8 cellular contexts compared by ENCODE assay signal in the genomic region with DNA sequence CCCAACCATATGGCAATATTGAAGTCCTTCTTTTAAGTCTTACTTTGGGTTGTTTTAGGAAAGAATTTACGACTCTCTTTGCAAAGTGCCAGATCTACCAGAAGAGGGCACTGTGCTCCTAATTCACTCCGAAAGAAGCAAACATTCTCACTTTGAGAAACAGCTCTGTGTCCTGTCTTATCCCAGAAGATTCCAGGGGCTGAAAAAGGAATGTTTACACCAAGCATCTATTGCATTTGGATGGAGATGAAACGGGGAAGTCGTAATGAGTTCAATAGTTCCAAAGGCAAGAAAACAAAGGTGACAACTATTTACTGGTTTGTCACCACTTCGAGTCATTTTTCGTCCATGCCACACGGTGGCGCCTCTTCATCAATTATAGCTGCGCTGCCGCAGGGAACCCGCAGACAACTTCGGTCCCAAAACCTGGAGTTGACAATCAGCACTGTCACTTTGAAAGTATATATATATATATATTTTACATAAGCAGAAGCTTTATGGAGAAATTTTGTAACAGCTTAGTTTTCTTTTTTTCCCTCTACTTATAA.
DNase-seq lines count a peak whose midpoint lies in the region; ATAC-seq, FAIRE-seq and TF ChIP-seq lines count a peak whose summit lies in the region.

No MANE protein-coding gene starts in this region.

- no peak overlapping the region for H3K27ac ChIP-seq in GM23248
- H3K27ac ChIP-seq in Karpas-422 (ENCODE audit: low read length) = no peak overlapping the region
- no peak overlapping the region for H3K27ac ChIP-seq in RWPE2 (ENCODE audit: poor library complexity, severe bottlenecking)
- no peak overlapping the region for H3K27ac ChIP-seq in neuronal stem cell (replicated peaks; ENCODE audit: low read length)

- H3K9me3 ChIP-seq in GM23248 (ENCODE audit: low read depth) = no peaks in the 10 kb centered on the region
- H3K9me3 ChIP-seq in Karpas-422 (ENCODE audit: low read length) = no peaks in the 10 kb centered on the region
- H3K9me3 ChIP-seq in RWPE2 (ENCODE audit: severe bottlenecking) = no peaks in the 10 kb centered on the region
- no peaks in the 10 kb centered on the region for H3K9me3 ChIP-seq in neuronal stem cell (replicated peaks in 1 of 2; ENCODE audit: control insufficient read depth in 2 of 2, insufficient read depth in 1 of 2, low read depth in 1 of 2, low read length in 2 of 2)

- no peak overlapping the region for H3K4ac ChIP-seq in neuronal stem cell (ENCODE audit: low read length)

- H3K9me2 ChIP-seq in GM23248 (ENCODE audit: insufficient read depth) = no peaks in the 10 kb centered on the region
- no peaks in the 10 kb centered on the region for H3K9me2 ChIP-seq in Karpas-422 (replicated peaks; ENCODE audit: insufficient read depth, low read length)

- peak overlapping the region; percentile 96 for H2AFZ ChIP-seq in GM23248
- H2AFZ ChIP-seq in Karpas-422 (ENCODE audit: low read length) = peak overlapping the region; percentile 93; the same call in 1 of the 2 replicates
- peak overlapping the region; percentile 93 for H2AFZ ChIP-seq in neuronal stem cell (ENCODE audit: low read length)

- WGBS in GM23248 (ENCODE audit: low coverage in 1 of 2, low lambda C conversion rate in 2 of 2, missing lambda C conversion rate in 2 of 2), 2 experiments = 0 to 1% methylated on average over 12 of the region's 12 CpGs
- WGBS in neuronal stem cell (ENCODE audit: extremely low coverage in 2 of 2, insufficient read length in 2 of 2, insufficient replicate concordance in 1 of 2), 2 donors = no CpG with 5 or more reads among the region's 12 CpGs

- in situ Hi-C loops in GM23248 (cut with MboI) = loop anchor here (25.0 kb wide), 1 partner anchor 533 kb away; a partner anchor contains a TSS

- H3F3A ChIP-seq in GM23248 (ENCODE audit: insufficient read depth) = no peaks in the 10 kb centered on the region

- peak; percentile 98 for TF ChIP-seq CTCF in RWPE2 (IDR thresholded peaks at IDR 0.05; ENCODE audit: poor library complexity, severe bottlenecking)

- H2BK12ac ChIP-seq in neuronal stem cell (ENCODE audit: low read length) = no peak overlapping the region

- H2BK5ac ChIP-seq in neuronal stem cell (ENCODE audit: low read length) = no peak overlapping the region

- H3K36me3 ChIP-seq in GM23248 (ENCODE audit: low read depth) = no peaks in the 10 kb centered on the region
- H3K36me3 ChIP-seq in Karpas-422 (ENCODE audit: insufficient read depth, low read length) = no peaks in the 10 kb centered on the region
- H3K36me3 ChIP-seq in RWPE2 (ENCODE audit: low read depth) = no peaks in the 10 kb centered on the region
- no peaks in the 10 kb centered on the region for H3K36me3 ChIP-seq in neuronal stem cell (replicated peaks in 1 of 2; ENCODE audit: control insufficient read depth in 2 of 2, insufficient read depth in 2 of 2, low read length in 2 of 2)

- no peak overlapping the region for H4K91ac ChIP-seq in neuronal stem cell (ENCODE audit: low read depth, low read length, poor library complexity)

- H3K4me1 ChIP-seq in GM23248 (ENCODE audit: insufficient read depth) (no peaks in the 10 kb centered on the region), Karpas-422 (ENCODE audit: low read length) (0 out of 2 replicates have a peak, but pooled peaks cover 3% of the 10 kb centered on the region), RWPE2 (ENCODE audit: insufficient read depth, poor library complexity, severe bottlenecking) (no peaks in the 10 kb centered on the region), neuronal stem cell (ENCODE audit: control insufficient read depth in 2 of 2, insufficient read depth in 1 of 2, low read depth in 1 of 2, low read length in 2 of 2) (peaks cover 0 to 4% of the 10 kb centered on the region in 2 donors)

- no peaks in the 10 kb centered on the region for H3K79me1 ChIP-seq in neuronal stem cell (ENCODE audit: low read depth, low read length)

- ATAC-seq in RWPE2 (ENCODE audit: low read depth) = peak; percentile 44; the same call in 2 of the 3 replicates

- no peak overlapping the region for H3K18ac ChIP-seq in neuronal stem cell (ENCODE audit: low read length)

- H3K79me2 ChIP-seq in GM23248 (ENCODE audit: insufficient read depth) (no peaks in the 10 kb centered on the region), Karpas-422 (ENCODE audit: low read length) (no peaks in the 10 kb centered on the region)

- peak overlapping the region; percentile 83 for H3K4me3 ChIP-seq in GM23248
- H3K4me3 ChIP-seq in Karpas-422 (ENCODE audit: low read length) = peak overlapping the region; percentile 55; the same call in 1 of the 2 replicates
- peak overlapping the region; percentile 29 for H3K4me3 ChIP-seq in RWPE2 (ENCODE audit: severe bottlenecking)
- peak overlapping the region; percentile 50 to 78 for H3K4me3 ChIP-seq in neuronal stem cell (ENCODE audit: low read length in 2 of 2)

- peak overlapping the region; percentile 90 for H3K4me2 ChIP-seq in GM23248 (ENCODE audit: unreplicated experiment)
- H3K4me2 ChIP-seq in Karpas-422 (ENCODE audit: low read depth, low read length, poor library complexity, severe bottlenecking) = peak overlapping the region; percentile 73
- H3K4me2 ChIP-seq in neuronal stem cell (ENCODE audit: insufficient read depth, low read length, poor library complexity, severe bottlenecking) = peak overlapping the region; percentile 52

- no peak overlapping the region for H2BK15ac ChIP-seq in neuronal stem cell (ENCODE audit: low read length)

- H4K20me1 ChIP-seq in GM23248 (ENCODE audit: insufficient read depth) (no peaks in the 10 kb centered on the region), Karpas-422 (ENCODE audit: insufficient read depth, low read depth, low read length) (no peaks in the 10 kb centered on the region)

- no peaks in the 10 kb centered on the region for H3K27me3 ChIP-seq in GM23248 (replicated peaks; ENCODE audit: insufficient read depth)
- H3K27me3 ChIP-seq in Karpas-422 (ENCODE audit: low read length) = no peaks in the 10 kb centered on the region
- H3K27me3 ChIP-seq in RWPE2 (ENCODE audit: insufficient read depth, poor library complexity, severe bottlenecking) = no peaks in the 10 kb centered on the region
- H3K27me3 ChIP-seq in neuronal stem cell (ENCODE audit: control insufficient read depth in 3 of 3, insufficient read depth in 3 of 3, low read depth in 1 of 3, low read length in 3 of 3) = no peaks in the 10 kb centered on the region

- no peak overlapping the region for H2BK120ac ChIP-seq in neuronal stem cell (ENCODE audit: low read depth, low read length)

- H3K9ac ChIP-seq in GM23248 (peak overlapping the region; percentile 55), Karpas-422 (ENCODE audit: low read length) (no peak overlapping the region), neuronal stem cell (ENCODE audit: low read depth, low read length, poor library complexity) (no peak overlapping the region)

- no peak overlapping the region for H4K8ac ChIP-seq in neuronal stem cell (ENCODE audit: low read depth, low read length)

- no peak overlapping the region for H3K23ac ChIP-seq in neuronal stem cell (ENCODE audit: low read depth, low read length, poor library complexity)

- FAIRE-seq in frontal cortex (lab: Jason Lieb, UNC) = peak; percentile 82

- DNase-seq in ELR (ENCODE audit: low read depth) (peak; percentile 80), GM23248 (peak; percentile 84), Karpas-422 (peak; percentile 89), RWPE2 (ENCODE audit: low spot score) (no peak), frontal cortex (ENCODE audit: low spot score in 2 of 2) (peak; percentile 17 to 35), neuronal stem cell (ENCODE audit: low spot score) (peak; percentile 76), stromal cell of bone marrow (ENCODE audit: low read depth) (peak; percentile 43)
- DNase-seq in activated gamma-delta T cell treated with anti-CD3 and anti-CD28 coated beads, Interleukin-2, amount 50 U/mL, for 16 hours (ENCODE audit: low read depth) = peak; percentile 55

- H2AK5ac ChIP-seq in neuronal stem cell (ENCODE audit: low read depth, low read length) = no peak overlapping the region

- no peak overlapping the region for H3K14ac ChIP-seq in neuronal stem cell (ENCODE audit: low read length)

Comparison
In these comparisons a context has a peak if more than half of its experiments do, and no peak if none do; other contexts are left out.
1. H3K4me3 ChIP-seq: peak in every context shown above with its lines; median percentile 83 in GM23248; 64 in neuronal stem cell; 55 in Karpas-422; 29 in RWPE2.